Comparison of ENCODE assay signal across 8 cellular contexts in genomic region chr9:114396558-114397218, GRCh38.
DNase-seq lines count a peak whose midpoint lies in the region; ATAC-seq and TF ChIP-seq lines count a peak whose summit lies in the region.

No MANE protein-coding gene starts in this region.

- intact Hi-C loops in posterior cingulate gyrus (cut with DNase I): loop anchor here (2.0 kb wide), 1 partner anchor 22 kb away; no protein-coding TSS in a partner anchor

- ATAC-seq in GM19395 (IDR thresholded peaks at IDR 0.05; ENCODE audit: unreplicated experiment) (no peak), HG03469 (IDR thresholded peaks at IDR 0.05; ENCODE audit: unreplicated experiment) (no peak)

- peak overlapping the region; percentile 72 for H3K4me2 ChIP-seq in DOHH2 (ENCODE audit: low read length)
- H3K4me2 ChIP-seq in MM.1S (ENCODE audit: low read depth, low read length): peak overlapping the region; percentile 77

- H3K27ac ChIP-seq in DOHH2 (ENCODE audit: low read depth, low read length) (peak overlapping the region; percentile 95), MM.1S (ENCODE audit: low read length) (peak overlapping the region; percentile 97; the same call in 1 of the 2 replicates), neutrophil (peak overlapping the region; percentile 95)

- no peaks in the 10 kb centered on the region for H3K9me2 ChIP-seq in DOHH2 (replicated peaks; ENCODE audit: control insufficient read depth, low read length)
- no peaks in the 10 kb centered on the region for H3K9me2 ChIP-seq in MM.1S (replicated peaks; ENCODE audit: insufficient read depth, low read length)

- H2AFZ ChIP-seq in MM.1S (ENCODE audit: low read length): no peak overlapping the region

- H3K4me1 ChIP-seq in DOHH2 (ENCODE audit: control insufficient read depth, low read length) (peaks cover 60% of the 10 kb centered on the region), MM.1S (ENCODE audit: low read length) (peaks cover 9% of the 10 kb centered on the region), neutrophil (ENCODE audit: control insufficient read depth in 1 of 2, insufficient read depth in 1 of 2, low read depth in 1 of 2, low read length in 1 of 2) (peaks cover 50 to 56% of the 10 kb centered on the region in 2 experiments)

- H3K79me2 ChIP-seq in DOHH2 (ENCODE audit: control insufficient read depth, low read length) (peaks cover 52% of the 10 kb centered on the region), MM.1S (ENCODE audit: low read length) (peaks cover 57% of the 10 kb centered on the region)

- TF ChIP-seq CTCF in DOHH2 (IDR thresholded peaks at IDR 0.05; ENCODE audit: low read depth, low read length, poor library complexity, severe bottlenecking) (no peak), MM.1S (IDR thresholded peaks at IDR 0.05; ENCODE audit: low read length) (no peak), neutrophil (IDR thresholded peaks at IDR 0.05) (no peak)

- H3F3A ChIP-seq in DOHH2 (ENCODE audit: control insufficient read depth, insufficient read depth) (peaks cover 23% of the 10 kb centered on the region), MM.1S (ENCODE audit: insufficient read depth, low read length) (peaks cover 3% of the 10 kb centered on the region; the same call in 1 of the 2 replicates)

- DNase-seq in MM.1S (no peak), dedifferentiated amniotic fluid mesenchymal stem cell (ENCODE audit: extremely low spot score) (peak; percentile 98), posterior cingulate gyrus (no peak), NCI-H226 (no peak)

- H3K36me3 ChIP-seq in DOHH2 (ENCODE audit: control insufficient read depth, low read length): peaks cover 36% of the 10 kb centered on the region
- H3K36me3 ChIP-seq in MM.1S (replicated peaks; ENCODE audit: insufficient read depth, low read length): no peaks in the 10 kb centered on the region
- peaks cover 22% of the 10 kb centered on the region for H3K36me3 ChIP-seq in neutrophil

- H3K4me3 ChIP-seq in DOHH2 (ENCODE audit: low read length) (peak overlapping the region; percentile 79), MM.1S (ENCODE audit: low read length) (peak overlapping the region; percentile 94), neutrophil (ENCODE audit: low read depth in 1 of 2, low read length in 1 of 2) (peak overlapping the region; percentile 97 to 100)

- H3K9me3 ChIP-seq in DOHH2 (ENCODE audit: control insufficient read depth, insufficient read depth, low read length) (no peaks in the 10 kb centered on the region), MM.1S (replicated peaks; ENCODE audit: insufficient read depth, low read length) (no peaks in the 10 kb centered on the region), neutrophil (no peaks in the 10 kb centered on the region)

- no peaks in the 10 kb centered on the region for H4K20me1 ChIP-seq in DOHH2 (ENCODE audit: control insufficient read depth, insufficient read depth, low read depth, low read length)
- no peaks in the 10 kb centered on the region for H4K20me1 ChIP-seq in MM.1S (ENCODE audit: insufficient read depth, low read length)

- H3K9ac ChIP-seq in MM.1S (ENCODE audit: low read length): peak overlapping the region; percentile 98

- H3K27me3 ChIP-seq in DOHH2 (ENCODE audit: control insufficient read depth, low read length): no peaks in the 10 kb centered on the region
- H3K27me3 ChIP-seq in MM.1S (replicated peaks; ENCODE audit: insufficient read depth, low read length): no peaks in the 10 kb centered on the region
- no peaks in the 10 kb centered on the region for H3K27me3 ChIP-seq in neutrophil
